Comparison of ENCODE assay signal across 21 cellular contexts in genomic region chr3:155895379-155895900, GRCh38. TPM values are rescaled to one million over a fixed set of nuclear protein-coding genes. Genes with fewer than 3 reads are reported as not detected.
DNase-seq lines count a peak whose midpoint lies in the region; ATAC-seq and TF ChIP-seq lines count a peak whose summit lies in the region.
"Had no signal": no experiment of that assay in that cellular context is flagged by ENCODE, and none has a peak within 500 bp of the region (broad histone marks: within the 10 kb centered on the region; RNA-seq: fewer than 3 reads in every experiment).

No MANE protein-coding gene starts in this region.

- DNase-seq in activated T-cell treated with anti-CD3 and anti-CD28 coated beads, Interleukin-2, amount 50 U/mL, for 72 hours = no peak
- no peak for DNase-seq in activated T-cell treated with anti-CD3 and anti-CD28 coated beads for 4 hours
- DNase-seq in NCI-H82 treated with DMSO at 0.1 percent for 48 hours (lab: John Stamatoyannopoulos, UW; ENCODE audit: unreplicated experiment) = peak; percentile 95
- peak; percentile 91 for DNase-seq in retinal pigment epithelial cell (ENCODE audit: low read depth)
- no peak for DNase-seq in stimulated activated CD4-positive, alpha-beta T cell treated with anti-CD3 and anti-CD28 coated beads, Interleukin-1b, Interleukin-23, amount 100 ng/mL, for 48 hours
- DNase-seq: 8988T; ACHN; AML-193; BE2C; CD4-positive, alpha-beta T cell; CD8-positive, alpha-beta memory T cell; DMS53; DMS79 treated with DMSO at 0.1 percent for 48 hours; GF-D8; H9 had no signal

- no peak for ATAC-seq in activated T-cell treated with anti-CD3 and anti-CD28 coated beads, Interleukin-2, amount 50 U/mL, for 72 hours (replicated peaks in 1 of 2)
- ATAC-seq in HG03135 (IDR thresholded peaks at IDR 0.05; ENCODE audit: unreplicated experiment) = no peak
- ATAC-seq: A549, GM23338, HCT116 had no signal

- peaks cover 8% of the 10 kb centered on the region for H3K4me1 Mint-ChIP-seq in activated T-cell treated with anti-CD3 and anti-CD28 coated beads, Interleukin-2, amount 50 U/mL, for 72 hours (ENCODE audit: low read depth)

- no peak overlapping the region for H3K4me3 Mint-ChIP-seq in activated T-cell treated with anti-CD3 and anti-CD28 coated beads, Interleukin-2, amount 50 U/mL, for 72 hours
- H3K4me3 Mint-ChIP-seq: CD14-positive monocyte; CD4-positive, alpha-beta T cell; CD8-positive, alpha-beta memory T cell; GM23338; H9 had no signal

- H3K36me3 Mint-ChIP-seq in activated T-cell treated with anti-CD3 and anti-CD28 coated beads, Interleukin-2, amount 50 U/mL, for 72 hours (ENCODE audit: insufficient read depth in 2 of 2) = peaks cover 5 to 24% of the 10 kb centered on the region in 2 donors

- TF ChIP-seq CTCF in retinal pigment epithelial cell (conservative IDR thresholded peaks at IDR 0.05; ENCODE audit: low read depth, low read length) = no peak

- no peak overlapping the region for H3K4me3 ChIP-seq in retinal pigment epithelial cell (ENCODE audit: low read length)
- H3K4me3 ChIP-seq: A549; BLaER1 treated with 17β-estradiol and CSF1 and Interleukin-3, amounts not matched to agents 10 nM and 100 nM; GM23338 had no signal

- no peaks in the 10 kb centered on the region for H3K9me3 Mint-ChIP-seq in activated T-cell treated with anti-CD3 and anti-CD28 coated beads, Interleukin-2, amount 50 U/mL, for 72 hours
- H3K9me3 Mint-ChIP-seq: CD14-positive monocyte; CD4-positive, alpha-beta T cell; CD8-positive, alpha-beta memory T cell; GM23338; H9 had no signal

- H3K27me3 Mint-ChIP-seq in activated T-cell treated with anti-CD3 and anti-CD28 coated beads, Interleukin-2, amount 50 U/mL, for 72 hours (ENCODE audit: low read depth) = no peaks in the 10 kb centered on the region
- H3K27me3 Mint-ChIP-seq: CD4-positive, alpha-beta T cell; CD8-positive, alpha-beta memory T cell had no signal

- H3K27ac Mint-ChIP-seq in activated T-cell treated with anti-CD3 and anti-CD28 coated beads, Interleukin-2, amount 50 U/mL, for 72 hours = peak overlapping the region; percentile 42
- H3K27ac Mint-ChIP-seq: CD4-positive, alpha-beta T cell; GM23338; H9 had no signal

RNA-seq across cellular contexts. Expression of gene GMPS, which starts 25.0 kb away (rescaled TPM):
- 100 to 1,000 TPM; 126 to 147 TPM for total RNA-seq in activated T-cell treated with anti-CD3 and anti-CD28 coated beads, Interleukin-2, amount 50 U/mL, for 72 hours

RNA-seq across cellular contexts. Expression of gene SLC33A1, which starts 41.2 kb away (rescaled TPM):
- 10 to 100 TPM; 30.0 to 39.5 TPM for total RNA-seq in activated T-cell treated with anti-CD3 and anti-CD28 coated beads, Interleukin-2, amount 50 U/mL, for 72 hours

Comparison
In these comparisons a context has a peak if more than half of its experiments do, and no peak if none do; other contexts are left out.
1. DNase-seq: peak in NCI-H82 treated with DMSO at 0.1 percent for 48 hours (single experiment) and retinal pigment epithelial cell (single experiment); none in activated T-cell treated with anti-CD3 and anti-CD28 coated beads, Interleukin-2, amount 50 U/mL, for 72 hours (0 of 2), activated T-cell treated with anti-CD3 and anti-CD28 coated beads for 4 hours (single experiment) and stimulated activated CD4-positive, alpha-beta T cell treated with anti-CD3 and anti-CD28 coated beads, Interleukin-1b, Interleukin-23, amount 100 ng/mL, for 48 hours (single experiment).